Comparison of ENCODE assay signal across 25 cellular contexts in the genomic region with DNA sequence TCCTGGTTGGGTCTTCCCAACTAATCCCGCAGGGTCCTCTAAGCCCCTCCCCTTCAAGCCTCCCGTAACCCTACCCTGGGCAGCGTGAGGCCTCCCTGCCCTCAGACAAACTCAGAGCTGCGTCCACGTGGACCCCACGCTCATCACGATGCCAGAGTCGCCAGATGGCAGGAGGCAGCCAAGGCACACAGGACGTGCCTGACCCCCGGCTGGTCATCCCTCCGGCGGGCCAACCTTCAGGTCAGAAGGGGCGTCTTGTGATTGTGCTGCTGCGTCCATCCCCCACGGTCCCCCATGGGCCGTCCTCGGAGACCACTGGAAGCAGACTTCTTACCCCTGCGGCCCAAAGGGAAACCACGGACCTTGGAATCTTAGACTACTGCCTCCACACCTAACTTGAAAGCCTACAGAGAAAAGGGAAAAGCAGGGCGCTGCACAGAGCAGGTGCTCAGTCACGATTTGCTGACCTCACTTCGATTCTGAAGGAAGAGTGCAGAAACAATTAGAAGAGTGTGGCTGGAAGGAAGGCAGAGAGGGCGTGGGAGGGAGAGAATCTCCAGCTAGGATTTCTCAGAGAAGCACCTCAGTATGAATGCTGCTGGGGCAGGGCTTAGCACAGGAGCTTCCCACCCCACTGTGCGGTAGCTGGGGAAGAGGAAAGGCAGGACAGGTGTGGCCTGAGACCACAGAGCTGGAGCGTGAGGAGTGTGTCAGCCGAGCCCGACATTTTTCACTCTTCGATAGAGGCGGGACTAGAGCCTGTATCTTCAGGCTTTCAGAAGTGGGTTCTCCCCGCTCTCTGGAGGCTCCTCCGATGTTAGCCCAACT.
A peak's percentile ranks its signal among the peaks of the same experiment; 100 is the strongest.
DNase-seq lines count a peak whose midpoint lies in the region; ATAC-seq, FAIRE-seq and TF ChIP-seq lines count a peak whose summit lies in the region.
"Had no signal": no experiment of that assay in that cellular context is flagged by ENCODE, and none has a peak within 500 bp of the region (broad histone marks: within the 10 kb centered on the region; RNA-seq: fewer than 3 reads in every experiment).

No MANE protein-coding gene starts in this region.

- 94% methylated on average over 31 of the region's 31 CpGs for WGBS in hepatocyte (ENCODE audit: low lambda C conversion rate, missing lambda C conversion rate)
- 91 to 97% methylated on average over 31 of the region's 31 CpGs for WGBS in pancreas, 2 donors

- H3K36me3 ChIP-seq in hepatocyte (replicated peaks; ENCODE audit: insufficient read depth, low read depth) (no peaks in the 10 kb centered on the region), pancreas (no peaks in the 10 kb centered on the region)
- no peaks in the 10 kb centered on the region for H3K36me3 ChIP-seq in CD8-positive, alpha-beta memory T cell (ENCODE audit: insufficient read depth, low read length)
- H3K36me3 ChIP-seq: BE2C, left ventricle myocardium inferior, suprapubic skin, vagina had no signal

- no peak overlapping the region for H2AFZ ChIP-seq in hepatocyte

- POLR2A ChIA-PET in CD8-positive, alpha-beta memory T cell (lab: Charles Lee), result no interaction called here

- CTCF ChIA-PET in CD8-positive, alpha-beta memory T cell (lab: Charles Lee), result no interaction called here

- no peaks in the 10 kb centered on the region for H3K79me2 ChIP-seq in hepatocyte

- H3K4me3 Mint-ChIP-seq in type B pancreatic cell, result peak overlapping the region; percentile 17
- no peak overlapping the region for H3K4me3 Mint-ChIP-seq in activated T-helper 2 cell treated with anti-CD3 and anti-CD28 coated beads, Interferon-gamma antibody, Interleukin-2, Interleukin-4, amounts not matched to agents 10 μg/mL and 5 μg/mL and 100 μg/mL, durations not matched to agents 14 hours and 24 hours and 36 hours (ENCODE audit: low read depth)
- H3K4me3 Mint-ChIP-seq in CD8-positive, alpha-beta memory T cell, result no peak overlapping the region
- H3K4me3 Mint-ChIP-seq: activated CD4-positive, alpha-beta T cell treated with anti-CD3 and anti-CD28 coated beads for 36 hours; activated CD8-positive, alpha-beta T cell treated with anti-CD3 and anti-CD28 coated beads, Interleukin-2, amount 10 ng/mL, durations not matched to agents 7 days and 5 days; activated T-helper 17 cell treated with anti-CD3 and anti-CD28 coated beads, Interleukin-2, amount 50 U/mL, for 72 hours; stimulated activated memory B cell treated with anti-CD40 and anti-IgM and Interleukin-4, amounts not matched to agents 10 μg/mL and 1 μg/mL and 100 μg/mL, for 72 hours had no signal

- H3K27me3 Mint-ChIP-seq in type B pancreatic cell, result peaks cover 3% of the 10 kb centered on the region
- H3K27me3 Mint-ChIP-seq in activated T-helper 2 cell treated with anti-CD3 and anti-CD28 coated beads, Interferon-gamma antibody, Interleukin-2, Interleukin-4, amounts not matched to agents 10 μg/mL and 5 μg/mL and 100 μg/mL, durations not matched to agents 14 hours and 24 hours and 36 hours (ENCODE audit: low read depth), result no peaks in the 10 kb centered on the region
- peaks cover 12 to 13% of the 10 kb centered on the region in 2 donors for H3K27me3 Mint-ChIP-seq in CD8-positive, alpha-beta memory T cell
- H3K27me3 Mint-ChIP-seq: activated CD4-positive, alpha-beta T cell treated with anti-CD3 and anti-CD28 coated beads for 36 hours had no signal

- no peak for DNase-seq in hepatocyte (ENCODE audit: low spot score)
- no peak for DNase-seq in pancreas
- DNase-seq in type B pancreatic cell (ENCODE audit: extremely low spot score, unreplicated experiment), result no peak
- no peak for DNase-seq in activated T-helper 2 cell treated with anti-CD3 and anti-CD28 coated beads, Interferon-gamma antibody, Interleukin-2, Interleukin-4, amounts not matched to agents 10 μg/mL and 5 μg/mL and 100 μg/mL, durations not matched to agents 14 hours and 24 hours and 36 hours (ENCODE audit: low spot score)
- DNase-seq in CD8-positive, alpha-beta memory T cell, result no peak
- DNase-seq: activated CD4-positive, alpha-beta T cell treated with anti-CD3 and anti-CD28 coated beads for 36 hours; activated CD8-positive, alpha-beta T cell treated with anti-CD3 and anti-CD28 coated beads, Interleukin-2, amount 10 ng/mL, durations not matched to agents 7 days and 5 days; BE2C; Kasumi-1; left ventricle myocardium inferior; NCI-H1417 treated with DMSO at 0.1 percent for 48 hours; NCI-H345; NCI-H82; SHP77 treated with DMSO at 0.1 percent for 48 hours; stimulated activated CD4-positive, alpha-beta T cell treated with anti-CD3 and anti-CD28 coated beads, Interleukin-15, amount 100 ng/mL, for 24 hours had no signal

- no peaks in the 10 kb centered on the region for H3K9me3 ChIP-seq in hepatocyte (ENCODE audit: low read depth)
- no peaks in the 10 kb centered on the region for H3K9me3 ChIP-seq in pancreas
- H3K9me3 ChIP-seq in CD8-positive, alpha-beta memory T cell (ENCODE audit: low read length), result no peaks in the 10 kb centered on the region
- H3K9me3 ChIP-seq: BE2C, left ventricle myocardium inferior, suprapubic skin, vagina had no signal

- no peaks in the 10 kb centered on the region for H3K9me2 ChIP-seq in hepatocyte (replicated peaks; ENCODE audit: insufficient read depth)

- no peak for TF ChIP-seq CTCF in hepatocyte (IDR thresholded peaks at IDR 0.05; ENCODE audit: poor library complexity)
- no peak for TF ChIP-seq CTCF in pancreas (IDR thresholded peaks at IDR 0.05)
- TF ChIP-seq CTCF in type B pancreatic cell (conservative IDR thresholded peaks at IDR 0.05), result no peak

- peak overlapping the region; percentile 13 for H3K27ac ChIP-seq in angular gyrus (ENCODE audit: low read depth, low read length)
- H3K27ac ChIP-seq in hepatocyte, result peak overlapping the region; percentile 96
- H3K27ac ChIP-seq in pancreas, result peak overlapping the region in 3 of 4 donors; percentile 95 to 98 (median 95)
- no peak overlapping the region for H3K27ac ChIP-seq in CD8-positive, alpha-beta memory T cell (ENCODE audit: low read depth, low read length)
- H3K27ac ChIP-seq: left ventricle myocardium inferior, vagina had no signal

- intact Hi-C loops in pancreas (cut with DNase I), result no loop called here
- intact Hi-C loops in activated T-helper 2 cell treated with anti-CD3 and anti-CD28 coated beads, Interferon-gamma antibody, Interleukin-2, Interleukin-4, amounts not matched to agents 10 μg/mL and 5 μg/mL and 100 μg/mL, durations not matched to agents 14 hours and 24 hours and 36 hours (cut with micrococcal nuclease), result no loop called here

- peaks cover 42% of the 10 kb centered on the region for H3K4me1 Mint-ChIP-seq in type B pancreatic cell (ENCODE audit: unreplicated experiment)
- peaks cover 4% of the 10 kb centered on the region for H3K4me1 Mint-ChIP-seq in activated T-helper 2 cell treated with anti-CD3 and anti-CD28 coated beads, Interferon-gamma antibody, Interleukin-2, Interleukin-4, amounts not matched to agents 10 μg/mL and 5 μg/mL and 100 μg/mL, durations not matched to agents 14 hours and 24 hours and 36 hours (ENCODE audit: low read depth)
- H3K4me1 Mint-ChIP-seq in CD8-positive, alpha-beta memory T cell, result peaks cover 0 to 5% (median 0%) of the 10 kb centered on the region in 3 donors
- H3K4me1 Mint-ChIP-seq: activated T-helper 17 cell treated with anti-CD3 and anti-CD28 coated beads, Interleukin-2, amount 50 U/mL, for 72 hours; stimulated activated memory B cell treated with anti-CD40 and anti-IgM and Interleukin-4, amounts not matched to agents 10 μg/mL and 1 μg/mL and 100 μg/mL, for 72 hours had no signal

- FAIRE-seq in pancreas (lab: Jason Lieb, UNC), result no peak
- FAIRE-seq: HepG2, islet of Langerhans, RCC 7860 had no signal

- H3K4me1 ChIP-seq in hepatocyte (ENCODE audit: insufficient read depth) (peaks cover 32% of the 10 kb centered on the region), pancreas (peaks cover 19 to 31% (median 21%) of the 10 kb centered on the region in 3 donors)
- H3K4me1 ChIP-seq in CD8-positive, alpha-beta memory T cell (ENCODE audit: insufficient read depth, low read length), result no peaks in the 10 kb centered on the region
- H3K4me1 ChIP-seq: BE2C, left ventricle myocardium inferior had no signal

- no peaks in the 10 kb centered on the region for H3K27me3 ChIP-seq in hepatocyte
- H3K27me3 ChIP-seq in pancreas, result no peaks in the 10 kb centered on the region
- H3K27me3 ChIP-seq in CD8-positive, alpha-beta memory T cell (ENCODE audit: insufficient read depth, low read length, poor library complexity, severe bottlenecking), result no peaks in the 10 kb centered on the region
- H3K27me3 ChIP-seq: BE2C, suprapubic skin, vagina had no signal

- ATAC-seq in pancreas, result no peak
- no peak for ATAC-seq in HG02884 (IDR thresholded peaks at IDR 0.05; ENCODE audit: unreplicated experiment)
- ATAC-seq: activated CD4-positive, alpha-beta T cell treated with anti-CD3 and anti-CD28 coated beads for 36 hours; activated CD8-positive, alpha-beta T cell treated with anti-CD3 and anti-CD28 coated beads, Interleukin-2, amount 10 ng/mL, durations not matched to agents 7 days and 5 days; activated naive CD4-positive, alpha-beta T cell treated with anti-CD3 and anti-CD28 coated beads, Interleukin-2, amount 50 U/mL, for 72 hours; activated T-helper 17 cell treated with anti-CD3 and anti-CD28 coated beads, Interleukin-2, amount 50 U/mL, for 72 hours; stimulated activated memory B cell treated with anti-CD40 and anti-IgM and Interleukin-4, amounts not matched to agents 10 μg/mL and 1 μg/mL and 100 μg/mL, for 72 hours had no signal

- H3K4me2 ChIP-seq in hepatocyte, result no peak overlapping the region

- H3K4me3 ChIP-seq in hepatocyte, result no peak overlapping the region
- no peak overlapping the region for H3K4me3 ChIP-seq in pancreas
- no peak overlapping the region for H3K4me3 ChIP-seq in CD8-positive, alpha-beta memory T cell (ENCODE audit: low read length)
- H3K4me3 ChIP-seq: left ventricle myocardium inferior, vagina had no signal

- H3K9me3 Mint-ChIP-seq in type B pancreatic cell, result peaks cover 6% of the 10 kb centered on the region
- H3K9me3 Mint-ChIP-seq in activated T-helper 2 cell treated with anti-CD3 and anti-CD28 coated beads, Interferon-gamma antibody, Interleukin-2, Interleukin-4, amounts not matched to agents 10 μg/mL and 5 μg/mL and 100 μg/mL, durations not matched to agents 14 hours and 24 hours and 36 hours, result peaks cover 4% of the 10 kb centered on the region
- no peaks in the 10 kb centered on the region for H3K9me3 Mint-ChIP-seq in CD8-positive, alpha-beta memory T cell
- H3K9me3 Mint-ChIP-seq: activated T-helper 17 cell treated with anti-CD3 and anti-CD28 coated beads, Interleukin-2, amount 50 U/mL, for 72 hours; stimulated activated memory B cell treated with anti-CD40 and anti-IgM and Interleukin-4, amounts not matched to agents 10 μg/mL and 1 μg/mL and 100 μg/mL, for 72 hours had no signal

- no peak overlapping the region for H3K27ac Mint-ChIP-seq in type B pancreatic cell
- no peak overlapping the region for H3K27ac Mint-ChIP-seq in activated T-helper 2 cell treated with anti-CD3 and anti-CD28 coated beads, Interferon-gamma antibody, Interleukin-2, Interleukin-4, amounts not matched to agents 10 μg/mL and 5 μg/mL and 100 μg/mL, durations not matched to agents 14 hours and 24 hours and 36 hours
- H3K27ac Mint-ChIP-seq in CD8-positive, alpha-beta memory T cell, result peak overlapping the region in 1 of 8 donors; percentile 35
- H3K27ac Mint-ChIP-seq: activated CD4-positive, alpha-beta T cell treated with anti-CD3 and anti-CD28 coated beads for 36 hours; activated CD8-positive, alpha-beta T cell treated with anti-CD3 and anti-CD28 coated beads, Interleukin-2, amount 10 ng/mL, durations not matched to agents 7 days and 5 days; activated naive CD4-positive, alpha-beta T cell treated with anti-CD3 and anti-CD28 coated beads, Interleukin-2, amount 50 U/mL, for 72 hours; activated T-helper 17 cell treated with anti-CD3 and anti-CD28 coated beads, Interleukin-2, amount 50 U/mL, for 72 hours; stimulated activated memory B cell treated with anti-CD40 and anti-IgM and Interleukin-4, amounts not matched to agents 10 μg/mL and 1 μg/mL and 100 μg/mL, for 72 hours had no signal

- H4K20me1 ChIP-seq in hepatocyte (ENCODE audit: insufficient read depth, poor library complexity, severe bottlenecking), result no peaks in the 10 kb centered on the region

- H3K36me3 Mint-ChIP-seq in type B pancreatic cell, result peaks cover 5% of the 10 kb centered on the region
- H3K36me3 Mint-ChIP-seq in activated T-helper 2 cell treated with anti-CD3 and anti-CD28 coated beads, Interferon-gamma antibody, Interleukin-2, Interleukin-4, amounts not matched to agents 10 μg/mL and 5 μg/mL and 100 μg/mL, durations not matched to agents 14 hours and 24 hours and 36 hours (ENCODE audit: low read depth), result no peaks in the 10 kb centered on the region
- no peaks in the 10 kb centered on the region for H3K36me3 Mint-ChIP-seq in CD8-positive, alpha-beta memory T cell
- H3K36me3 Mint-ChIP-seq: stimulated activated memory B cell treated with anti-CD40 and anti-IgM and Interleukin-4, amounts not matched to agents 10 μg/mL and 1 μg/mL and 100 μg/mL, for 72 hours had no signal
